In the genomic region with DNA sequence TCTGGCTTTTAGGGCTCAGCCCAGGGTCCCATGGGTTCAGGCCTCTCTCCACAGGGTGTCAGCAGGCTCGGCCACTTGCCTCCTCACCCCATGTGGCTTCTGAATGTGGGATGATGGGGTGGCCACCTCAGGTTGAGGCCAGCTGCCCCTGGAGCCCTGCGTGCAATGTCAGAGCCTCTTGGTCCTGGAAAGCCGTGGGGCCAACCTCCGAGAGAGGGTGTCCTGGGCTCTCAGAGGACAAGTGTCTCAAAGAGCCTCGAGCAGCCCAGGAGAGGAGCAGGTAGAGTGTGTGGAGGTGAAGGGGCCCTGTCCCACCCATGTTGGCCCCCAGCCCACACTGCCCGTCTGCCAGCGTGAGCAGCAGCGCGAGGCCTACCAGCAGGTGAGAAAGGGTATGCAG, we compare ENCODE assay signal across 17 cellular contexts.
DNase-seq lines count a peak whose midpoint lies in the region; ATAC-seq and TF ChIP-seq lines count a peak whose summit lies in the region.
"Had no signal": no experiment of that assay in that cellular context is flagged by ENCODE, and none has a peak within 500 bp of the region (broad histone marks: within the 10 kb centered on the region; RNA-seq: fewer than 3 reads in every experiment).

No MANE protein-coding gene starts in this region.

- no peaks in the 10 kb centered on the region for H3K4me1 ChIP-seq in upper lobe of right lung

- no peak for TF ChIP-seq CTCF in upper lobe of right lung (IDR thresholded peaks at IDR 0.05)

- no peak overlapping the region for H3K4me3 ChIP-seq in upper lobe of right lung
- H3K4me3 ChIP-seq: BLaER1 treated with 17β-estradiol and CSF1 and Interleukin-3, amounts not matched to agents 10 nM and 100 nM; GM23338 had no signal

- H3K9me3 ChIP-seq in upper lobe of right lung, result no peaks in the 10 kb centered on the region
- H3K9me3 ChIP-seq: BLaER1 treated with 17β-estradiol and CSF1 and Interleukin-3, amounts not matched to agents 10 nM and 100 nM had no signal

- H3K27ac ChIP-seq in upper lobe of right lung, result no peak overlapping the region
- H3K27ac ChIP-seq: BLaER1 treated with 17β-estradiol and CSF1 and Interleukin-3, amounts not matched to agents 10 nM and 100 nM; HL-60 had no signal

- no peak for ATAC-seq in Right ventricle myocardium superior (ENCODE audit: poor library complexity)
- ATAC-seq in left ventricle myocardium superior, result no peak
- ATAC-seq in upper lobe of right lung, result no peak
- ATAC-seq in HG03196 (IDR thresholded peaks at IDR 0.05; ENCODE audit: unreplicated experiment), result no peak
- ATAC-seq: GM23338 had no signal

- DNase-seq in Right ventricle myocardium superior (peak; percentile 22), left ventricle myocardium superior (no peak), islet precursor cell (peak; percentile 42), posterior vena cava (ENCODE audit: low spot score) (peak; percentile 53), upper lobe of right lung (peak; percentile 35), kidney glomerular epithelial cell (lab: John Stamatoyannopoulos, UW) (no peak)
- DNase-seq: CD4-positive, CD25-positive, alpha-beta regulatory T cell; COR-L47; DMS 273 treated with DMSO at 0.1 percent for 48 hours; DMS53; DND-41; EL; HCEC 1CT had no signal

- intact Hi-C loops in Right ventricle myocardium superior (cut with DNase I), result no loop called here
- intact Hi-C loops in left ventricle myocardium superior (cut with micrococcal nuclease), result no loop called here
- intact Hi-C loops in posterior vena cava (cut with DNase I), result no loop called here
- intact Hi-C loops in upper lobe of right lung (cut with DNase I), result no loop called here

- no peaks in the 10 kb centered on the region for H3K36me3 ChIP-seq in upper lobe of right lung
- H3K36me3 ChIP-seq: BLaER1 treated with 17β-estradiol and CSF1 and Interleukin-3, amounts not matched to agents 10 nM and 100 nM had no signal

- peaks cover 4% of the 10 kb centered on the region for H3K27me3 ChIP-seq in upper lobe of right lung

Comparison
In these comparisons a context has a peak if more than half of its experiments do, and no peak if none do; other contexts are left out.
1. DNase-seq: peak in Right ventricle myocardium superior (single experiment), islet precursor cell (single experiment), posterior vena cava (single experiment) and upper lobe of right lung (single experiment); none in left ventricle myocardium superior (single experiment) and kidney glomerular epithelial cell (single experiment).